Comparison of ENCODE assay signal across 7 cellular contexts in genomic region chr9:136533775-136534157, GRCh38. TPM values are rescaled to one million over a fixed set of nuclear protein-coding genes. Genes with fewer than 3 reads are reported as not detected.
DNase-seq lines count a peak whose midpoint lies in the region; ATAC-seq and TF ChIP-seq lines count a peak whose summit lies in the region.

No MANE protein-coding gene starts in this region.

- no peak for ATAC-seq in SK-N-SH treated with all-trans-retinoic acid at 6 μM for 48 hours

- peaks cover 77 to 94% (median 78%) of the 10 kb centered on the region in 4 donors for H3K4me1 ChIP-seq in transverse colon
- H3K4me1 ChIP-seq in SK-N-SH (ENCODE audit: control insufficient read depth in 1 of 2, insufficient read depth in 2 of 2, low read depth in 1 of 2, low read length in 1 of 2): peaks cover 0 to 2% of the 10 kb centered on the region in 2 experiments; a peak in 1 of 4 replicates

- H3K27ac ChIP-seq in transverse colon: peak overlapping the region; percentile 88 to 93 (median 88)
- no peak overlapping the region for H3K27ac ChIP-seq in SK-N-SH (ENCODE audit: low read depth in 2 of 2, low read length in 1 of 2)

- peak overlapping the region; percentile 70 for H3K4me3 Mint-ChIP-seq in activated naive CD8-positive, alpha-beta T cell
- H3K4me3 Mint-ChIP-seq in nephron progenitor cell: no peak overlapping the region

- intact Hi-C loops in transverse colon (cut with DNase I; ENCODE audit: low total_unique reads): loop anchor here (1.0 kb wide), 1 partner anchor 15 kb away; no protein-coding TSS in a partner anchor

- no peaks in the 10 kb centered on the region for H3K27me3 Mint-ChIP-seq in activated naive CD8-positive, alpha-beta T cell
- H3K27me3 Mint-ChIP-seq in nephron progenitor cell (ENCODE audit: low read depth, poor library complexity): no peaks in the 10 kb centered on the region

- H3K9me2 ChIP-seq in SK-N-SH: no peaks in the 10 kb centered on the region

- H3K36me3 ChIP-seq in transverse colon (no peaks in the 10 kb centered on the region), SK-N-SH (replicated peaks in 1 of 2; ENCODE audit: control insufficient read depth in 1 of 2, insufficient read depth in 2 of 2, low read length in 1 of 2) (peaks cover 0 to 2% of the 10 kb centered on the region in 2 experiments)

- in situ Hi-C loops in transverse colon (cut with MboI; ENCODE audit: low pct_ligation_motif_present in 1 of 4, low pct_unique_long_range_greater_than_20kb in 1 of 4, low sequenced_read_pairs in 3 of 4): no loop called here

- TF ChIP-seq CTCF in nephron progenitor cell (IDR thresholded peaks at IDR 0.05) (no peak), transverse colon (IDR thresholded peaks at IDR 0.05) (no peak), SK-N-SH (IDR thresholded peaks at IDR 0.05) (no peak)

- TF ChIP-seq EP300 in transverse colon (IDR thresholded peaks at IDR 0.05; ENCODE audit: low read depth) (no peak), SK-N-SH (IDR thresholded peaks at IDR 0.05; ENCODE audit: borderline replicate concordance in 1 of 2, low read depth in 1 of 2, low read length in 1 of 2) (no peak)

- TF ChIP-seq RAD21 in SK-N-SH (IDR thresholded peaks at IDR 0.05; ENCODE audit: low read length): no peak

- POLR2A ChIA-PET in SK-N-SH (lab: Yijun Ruan, JAX): no interaction called here

- H3K79me2 ChIP-seq in SK-N-SH (ENCODE audit: insufficient read depth): no peaks in the 10 kb centered on the region

- peak overlapping the region; percentile 86 for H3K27ac Mint-ChIP-seq in activated naive CD8-positive, alpha-beta T cell
- peak overlapping the region; percentile 48 for H3K27ac Mint-ChIP-seq in nephron progenitor cell

- no peak overlapping the region for H3K9ac ChIP-seq in SK-N-SH

- DNase-seq in T-helper 9 cell (peak; percentile 68), nephron progenitor cell (no peak), transverse colon (peak; percentile 73), SK-N-SH (no peak), COLO829 (ENCODE audit: low spot score) (no peak)

- H3F3A ChIP-seq in SK-N-SH (replicated peaks; ENCODE audit: insufficient read depth): no peaks in the 10 kb centered on the region

- no peak for TF ChIP-seq POLR2A in transverse colon (IDR thresholded peaks at IDR 0.05)

- no peaks in the 10 kb centered on the region for H3K9me3 ChIP-seq in transverse colon
- no peaks in the 10 kb centered on the region for H3K9me3 ChIP-seq in SK-N-SH

- CTCF ChIA-PET in SK-N-SH (lab: Yijun Ruan, JAX): interaction anchor here (0.9 to 1.9 kb wide), 4 partner anchors 18 to 153 kb away, joined by 3 to 9 read pairs (median 4); no protein-coding TSS in a partner anchor

- H3K4me3 ChIP-seq in transverse colon: peak overlapping the region in 1 of 4 donors; percentile 9
- H3K4me3 ChIP-seq in SK-N-SH (ENCODE audit: low read depth in 2 of 2, low read length in 1 of 2): no peak overlapping the region

- H4K20me1 ChIP-seq in SK-N-SH (ENCODE audit: insufficient read depth): peaks cover 86% of the 10 kb centered on the region

- H3K36me3 Mint-ChIP-seq in activated naive CD8-positive, alpha-beta T cell: no peaks in the 10 kb centered on the region
- peaks cover 9% of the 10 kb centered on the region for H3K36me3 Mint-ChIP-seq in nephron progenitor cell (ENCODE audit: low read depth)

- H2AFZ ChIP-seq in SK-N-SH (ENCODE audit: low read depth): no peak overlapping the region

- WGBS in transverse colon (ENCODE audit: low coverage in 1 of 2), 2 donors: 23% methylated on average over 11 of the region's 22 CpGs; no CpG with 5 or more reads in 1 of the 2 donors
- 91% methylated on average over 9 of the region's 22 CpGs for WGBS in SK-N-SH (ENCODE audit: low lambda C conversion rate)

- H3K27me3 ChIP-seq in transverse colon: no peaks in the 10 kb centered on the region
- no peaks in the 10 kb centered on the region for H3K27me3 ChIP-seq in SK-N-SH (ENCODE audit: insufficient read depth)

- H3K4me2 ChIP-seq in SK-N-SH: no peak overlapping the region

- H3K4me1 Mint-ChIP-seq in activated naive CD8-positive, alpha-beta T cell (ENCODE audit: low read depth): peaks cover 48% of the 10 kb centered on the region
- H3K4me1 Mint-ChIP-seq in nephron progenitor cell: peaks cover 41% of the 10 kb centered on the region

- no peaks in the 10 kb centered on the region for H3K9me3 Mint-ChIP-seq in activated naive CD8-positive, alpha-beta T cell (ENCODE audit: low read depth)
- no peaks in the 10 kb centered on the region for H3K9me3 Mint-ChIP-seq in nephron progenitor cell

TF ChIP-seq in SK-N-SH, 30 proteins besides CTCF, POLR2A, EP300 and RAD21 (continues in another document):
- TF ChIP-seq FOXM1 (IDR thresholded peaks at IDR 0.05; ENCODE audit: low read depth): no peak
- TF ChIP-seq RCOR1 (IDR thresholded peaks at IDR 0.05; ENCODE audit: low read length): no peak
- TF ChIP-seq IRF3 (IDR thresholded peaks at IDR 0.05; ENCODE audit: low read depth, low read length): no peak
- no peak for TF ChIP-seq ZBTB33 (IDR thresholded peaks at IDR 0.05; ENCODE audit: borderline replicate concordance, low read depth)
- TF ChIP-seq NRF1 (IDR thresholded peaks at IDR 0.05; ENCODE audit: low read depth, low read length): no peak

TF ChIP-seq in SK-N-SH treated with all-trans-retinoic acid at 6 μM for 48 hours, 23 proteins besides CTCF, POLR2A, EP300 and RAD21:
- no peak for TF ChIP-seq ISL1 (CRISPR knock-in tag; IDR thresholded peaks at IDR 0.05)
- no peak for TF ChIP-seq CSRNP3 (CRISPR knock-in tag; IDR thresholded peaks at IDR 0.05)
- TF ChIP-seq ZFP3 (CRISPR knock-in tag; IDR thresholded peaks at IDR 0.05): no peak
- TF ChIP-seq ZNF565 (CRISPR knock-in tag; conservative IDR thresholded peaks at IDR 0.05; ENCODE audit: low read depth): no peak
- TF ChIP-seq, protein P1, sequence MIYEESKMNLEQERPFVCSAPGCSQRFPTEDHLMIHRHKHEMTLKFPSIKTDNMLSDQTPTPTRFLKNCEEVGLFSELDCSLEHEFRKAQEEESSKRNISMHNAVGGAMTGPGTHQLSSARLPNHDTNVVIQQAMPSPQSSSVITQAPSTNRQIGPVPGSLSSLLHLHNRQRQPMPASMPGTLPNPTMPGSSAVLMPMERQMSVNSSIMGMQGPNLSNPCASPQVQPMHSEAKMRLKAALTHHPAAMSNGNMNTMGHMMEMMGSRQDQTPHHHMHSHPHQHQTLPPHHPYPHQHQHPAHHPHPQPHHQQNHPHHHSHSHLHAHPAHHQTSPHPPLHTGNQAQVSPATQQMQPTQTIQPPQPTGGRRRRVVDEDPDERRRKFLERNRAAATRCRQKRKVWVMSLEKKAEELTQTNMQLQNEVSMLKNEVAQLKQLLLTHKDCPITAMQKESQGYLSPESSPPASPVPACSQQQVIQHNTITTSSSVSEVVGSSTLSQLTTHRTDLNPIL (CRISPR knock-in tag; IDR thresholded peaks at IDR 0.05; ENCODE audit: low read depth): no peak
- TF ChIP-seq PPARA (CRISPR knock-in tag; IDR thresholded peaks at IDR 0.05; ENCODE audit: borderline replicate concordance): no peak
- TF ChIP-seq, protein P2, sequence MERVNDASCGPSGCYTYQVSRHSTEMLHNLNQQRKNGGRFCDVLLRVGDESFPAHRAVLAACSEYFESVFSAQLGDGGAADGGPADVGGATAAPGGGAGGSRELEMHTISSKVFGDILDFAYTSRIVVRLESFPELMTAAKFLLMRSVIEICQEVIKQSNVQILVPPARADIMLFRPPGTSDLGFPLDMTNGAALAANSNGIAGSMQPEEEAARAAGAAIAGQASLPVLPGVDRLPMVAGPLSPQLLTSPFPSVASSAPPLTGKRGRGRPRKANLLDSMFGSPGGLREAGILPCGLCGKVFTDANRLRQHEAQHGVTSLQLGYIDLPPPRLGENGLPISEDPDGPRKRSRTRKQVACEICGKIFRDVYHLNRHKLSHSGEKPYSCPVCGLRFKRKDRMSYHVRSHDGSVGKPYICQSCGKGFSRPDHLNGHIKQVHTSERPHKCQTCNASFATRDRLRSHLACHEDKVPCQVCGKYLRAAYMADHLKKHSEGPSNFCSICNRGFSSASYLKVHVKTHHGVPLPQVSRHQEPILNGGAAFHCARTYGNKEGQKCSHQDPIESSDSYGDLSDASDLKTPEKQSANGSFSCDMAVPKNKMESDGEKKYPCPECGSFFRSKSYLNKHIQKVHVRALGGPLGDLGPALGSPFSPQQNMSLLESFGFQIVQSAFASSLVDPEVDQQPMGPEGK (CRISPR knock-in tag; IDR thresholded peaks at IDR 0.05; ENCODE audit: borderline replicate concordance): no peak
- TF ChIP-seq ZC3H10 (CRISPR knock-in tag; IDR thresholded peaks at IDR 0.05): no peak
- no peak for TF ChIP-seq ESRRG (CRISPR knock-in tag; IDR thresholded peaks at IDR 0.05)
- no peak for TF ChIP-seq GLIS3 (CRISPR knock-in tag; IDR thresholded peaks at IDR 0.05)

RNA-seq across cellular contexts. Expression of gene NOTCH1, which starts 12.1 kb away (rescaled TPM):
- 100 to 1,000 TPM in 2 of 4 donors, 10 to 100 TPM in 2; 48.2 to 154 (median 98.2) TPM for total RNA-seq in transverse colon
- polyA plus RNA-seq in SK-N-SH (2012; rRNA removed): 2.6 and 6.6 TPM in 2 replicates
- 3.3 and 4.8 TPM in 2 replicates for polyA plus RNA-seq in SK-N-SH (2012; cell fraction: cytosol; rRNA removed)
- 25.0 and 35.2 TPM in 2 replicates for polyA plus RNA-seq in SK-N-SH (2012; cell fraction: nucleus; rRNA removed)

RNA-seq across cellular contexts. Expression of gene SEC16A, which starts 50.9 kb away (rescaled TPM):
- 10 to 100 TPM; 54.1 to 75.9 (median 65.8) TPM for total RNA-seq in transverse colon
- polyA plus RNA-seq in SK-N-SH (2012; rRNA removed): 14.8 and 25.9 TPM in 2 replicates
- 17.4 and 19.1 TPM in 2 replicates for polyA plus RNA-seq in SK-N-SH (2012; cell fraction: cytosol; rRNA removed)
- 87.5 and 96.8 TPM in 2 replicates for polyA plus RNA-seq in SK-N-SH (2012; cell fraction: nucleus; rRNA removed)

Comparison
In these comparisons a context has a peak if more than half of its experiments do, and no peak if none do; other contexts are left out.
1. DNase-seq: peak in T-helper 9 cell (single experiment) and transverse colon (single experiment); none in nephron progenitor cell (single experiment), SK-N-SH (single experiment) and COLO829 (single experiment).
2. H3K27ac ChIP-seq: peak in transverse colon (4 of 4); none in SK-N-SH (0 of 2).